ENCODE assay signal across 22 cellular contexts in the genomic region with DNA sequence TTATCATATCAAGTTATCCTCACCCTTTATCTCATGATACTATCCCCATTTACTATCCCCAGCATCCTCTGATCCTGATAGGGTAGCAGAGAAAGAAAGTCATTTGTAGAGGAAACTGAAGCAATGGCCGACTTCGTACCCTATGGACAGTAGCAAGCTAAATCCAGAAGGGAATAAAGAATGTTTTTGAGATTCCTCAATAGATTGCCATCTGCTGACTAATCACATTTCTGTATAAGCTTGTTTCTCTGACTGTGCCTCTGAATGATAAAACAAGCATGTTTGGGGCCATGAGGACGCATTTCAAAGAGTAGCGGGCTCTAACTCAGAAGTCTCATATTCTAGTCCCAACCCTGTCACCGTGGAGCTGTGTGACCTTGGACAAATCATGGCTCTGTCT.
"Had no signal": no experiment of that assay in that cellular context is flagged by ENCODE, and none has a peak within 500 bp of the region (broad histone marks: within the 10 kb centered on the region; RNA-seq: fewer than 3 reads in every experiment).

No MANE protein-coding gene starts in this region.

- ATAC-seq: activated CD8-positive, alpha-beta memory T cell treated with anti-CD3 and anti-CD28 coated beads, Interleukin-2, amount 10 ng/mL, durations not matched to agents 7 days and 5 days; activated T-helper 17 cell treated with anti-CD3 and anti-CD28 coated beads, Interleukin-2, amount 50 U/mL, for 72 hours; body of pancreas; left lobe of liver had no signal

- H3K27ac ChIP-seq: body of pancreas, dorsolateral prefrontal cortex, epithelial cell of prostate had no signal

- FAIRE-seq: colon, frontal cortex, kidney had no signal

- H3K4me3 ChIP-seq: body of pancreas, dorsolateral prefrontal cortex had no signal

- DNase-seq: activated CD4-positive, alpha-beta memory T cell treated with anti-CD3 and anti-CD28 coated beads, Interleukin-2, amount 10 ng/mL, durations not matched to agents 7 days and 5 days; activated CD4-positive, alpha-beta T cell treated with anti-CD3 and anti-CD28 coated beads for 48 hours; activated CD4-positive, CD25-positive, alpha-beta regulatory T cell; activated CD8-positive, alpha-beta memory T cell treated with anti-CD3 and anti-CD28 coated beads, Interleukin-2, amount 10 ng/mL, durations not matched to agents 7 days and 5 days; activated naive CD4-positive, alpha-beta T cell treated with Interleukin-2 at 50 U/mL for 16 hours; activated naive CD8-positive, alpha-beta T cell treated with anti-CD3 and anti-CD28 coated beads, Interleukin-2, amount 10 ng/mL, durations not matched to agents 7 days and 5 days; activated T-cell treated with anti-CD3 and anti-CD28 coated beads, Interleukin-2, amount 50 U/mL, for 1 hour; body of pancreas; central memory CD4-positive, alpha-beta T cell; dorsolateral prefrontal cortex; hypothalamus; kidney; occipital lobe; stimulated activated CD4-positive, alpha-beta T cell treated with anti-CD3 and anti-CD28 coated beads, Interleukin-12 subunit alpha, Interleukin-12 subunit beta, amount 100 ng/mL, for 4 hours; stimulated activated CD4-positive, alpha-beta T cell treated with anti-CD3 and anti-CD28 coated beads, Interleukin-1b, Interleukin-23, amount 100 ng/mL, for 48 hours; stimulated activated CD8-positive, alpha-beta memory T cell treated with anti-CD3 and anti-CD28 coated beads, Interleukin-4, amount 100 ng/mL, for 48 hours; stimulated activated naive CD4-positive, alpha-beta T cell had no signal

- H3K4me1 ChIP-seq: body of pancreas had no signal

- H3K27me3 ChIP-seq: body of pancreas, dorsolateral prefrontal cortex had no signal
